Comparison of ENCODE assay signal across 8 cellular contexts in genomic region chr2:126664234-126664633, GRCh38. TPM values are rescaled to one million over a fixed set of nuclear protein-coding genes. Genes with fewer than 3 reads are reported as not detected.
DNase-seq lines count a peak whose midpoint lies in the region; ATAC-seq lines count a peak whose summit lies in the region.

No MANE protein-coding gene starts in this region.

- POLR2A ChIA-PET in activated CD4-positive, alpha-beta memory T cell treated with anti-CD3 and anti-CD28 coated beads, Interleukin-2, amount 10 ng/mL, durations not matched to agents 7 days and 5 days (lab: Charles Lee): interaction anchor here (0.7 to 2.1 kb wide), 2 partner anchors 12 to 23 kb away, joined by 3 to 4 read pairs; no protein-coding TSS in a partner anchor

- ATAC-seq in HG02884 (IDR thresholded peaks at IDR 0.05; ENCODE audit: unreplicated experiment): peak; percentile 68

- peaks cover 55% of the 10 kb centered on the region for H3K36me3 Mint-ChIP-seq in activated CD4-positive, alpha-beta memory T cell treated with anti-CD3 and anti-CD28 coated beads, Interleukin-2, amount 10 ng/mL, durations not matched to agents 7 days and 5 days (ENCODE audit: low read depth)
- peaks cover 64% of the 10 kb centered on the region for H3K36me3 Mint-ChIP-seq in stimulated activated naive CD8-positive, alpha-beta T cell treated with anti-CD3 and anti-CD28 coated beads, Interleukin-15, Interleukin-2, amounts not matched to agents 100 ng/mL and 50 ng/mL, for 24 hours (ENCODE audit: low read depth)

- H3K4me3 Mint-ChIP-seq in activated CD4-positive, alpha-beta memory T cell treated with anti-CD3 and anti-CD28 coated beads, Interleukin-2, amount 10 ng/mL, durations not matched to agents 7 days and 5 days: peak overlapping the region; percentile 22
- H3K4me3 Mint-ChIP-seq in stimulated activated naive CD8-positive, alpha-beta T cell treated with anti-CD3 and anti-CD28 coated beads, Interleukin-15, Interleukin-2, amounts not matched to agents 100 ng/mL and 50 ng/mL, for 24 hours: peak overlapping the region; percentile 73

- peak; percentile 21 for DNase-seq in activated naive CD4-positive, alpha-beta T cell treated with Interleukin-2 at 50 U/mL for 16 hours
- DNase-seq in activated naive CD4-positive, alpha-beta T cell treated with anti-CD3 and anti-CD28 coated beads, Interleukin-2, amount 50 U/mL, for 16 hours: no peak
- DNase-seq in activated CD4-positive, alpha-beta memory T cell treated with anti-CD3 and anti-CD28 coated beads, Interleukin-2, amount 10 ng/mL, durations not matched to agents 7 days and 5 days: no peak
- DNase-seq in ecto neural progenitor cell (ENCODE audit: low spot score): no peak
- no peak for DNase-seq in NCI-H69 (lab: John Stamatoyannopoulos, UW)
- DNase-seq in C1 segment of cervical spinal cord (lab: John Stamatoyannopoulos, UW): no peak

- H3K9me3 Mint-ChIP-seq in activated CD4-positive, alpha-beta memory T cell treated with anti-CD3 and anti-CD28 coated beads, Interleukin-2, amount 10 ng/mL, durations not matched to agents 7 days and 5 days: no peaks in the 10 kb centered on the region
- H3K9me3 Mint-ChIP-seq in stimulated activated naive CD8-positive, alpha-beta T cell treated with anti-CD3 and anti-CD28 coated beads, Interleukin-15, Interleukin-2, amounts not matched to agents 100 ng/mL and 50 ng/mL, for 24 hours: no peaks in the 10 kb centered on the region

- H3K27me3 Mint-ChIP-seq in activated CD4-positive, alpha-beta memory T cell treated with anti-CD3 and anti-CD28 coated beads, Interleukin-2, amount 10 ng/mL, durations not matched to agents 7 days and 5 days: no peaks in the 10 kb centered on the region
- no peaks in the 10 kb centered on the region for H3K27me3 Mint-ChIP-seq in stimulated activated naive CD8-positive, alpha-beta T cell treated with anti-CD3 and anti-CD28 coated beads, Interleukin-15, Interleukin-2, amounts not matched to agents 100 ng/mL and 50 ng/mL, for 24 hours

- CTCF ChIA-PET in activated CD4-positive, alpha-beta memory T cell treated with anti-CD3 and anti-CD28 coated beads, Interleukin-2, amount 10 ng/mL, durations not matched to agents 7 days and 5 days (lab: Charles Lee): interaction anchor here (0.6 to 0.9 kb wide), 2 partner anchors 11 to 94 kb away, joined by 3 read pairs; no protein-coding TSS in a partner anchor

- peak overlapping the region; percentile 93 for H3K27ac Mint-ChIP-seq in activated CD4-positive, alpha-beta memory T cell treated with anti-CD3 and anti-CD28 coated beads, Interleukin-2, amount 10 ng/mL, durations not matched to agents 7 days and 5 days
- peak overlapping the region; percentile 99 for H3K27ac Mint-ChIP-seq in stimulated activated naive CD8-positive, alpha-beta T cell treated with anti-CD3 and anti-CD28 coated beads, Interleukin-15, Interleukin-2, amounts not matched to agents 100 ng/mL and 50 ng/mL, for 24 hours

- peaks cover 77% of the 10 kb centered on the region for H3K4me1 Mint-ChIP-seq in activated CD4-positive, alpha-beta memory T cell treated with anti-CD3 and anti-CD28 coated beads, Interleukin-2, amount 10 ng/mL, durations not matched to agents 7 days and 5 days
- peaks cover 94% of the 10 kb centered on the region for H3K4me1 Mint-ChIP-seq in stimulated activated naive CD8-positive, alpha-beta T cell treated with anti-CD3 and anti-CD28 coated beads, Interleukin-15, Interleukin-2, amounts not matched to agents 100 ng/mL and 50 ng/mL, for 24 hours (ENCODE audit: low read depth)

RNA-seq across cellular contexts. Expression of gene GYPC, which starts 8.3 kb away (rescaled TPM):
- total RNA-seq in activated CD4-positive, alpha-beta memory T cell treated with anti-CD3 and anti-CD28 coated beads, Interleukin-2, amount 10 ng/mL, durations not matched to agents 7 days and 5 days: 100 to 1,000 TPM; 133 TPM
